Comparison of ENCODE assay signal across 8 cellular contexts in genomic region chr13:29508130-29508873, GRCh38.
DNase-seq lines count a peak whose midpoint lies in the region; ATAC-seq and TF ChIP-seq lines count a peak whose summit lies in the region.

No MANE protein-coding gene starts in this region.

- H3K36me3 ChIP-seq in lower lobe of right lung, result no peaks in the 10 kb centered on the region

- no peaks in the 10 kb centered on the region for H3K9me3 ChIP-seq in lower lobe of right lung

- TF ChIP-seq CTCF in GM13977 (IDR thresholded peaks at IDR 0.05; ENCODE audit: extremely low read depth, insufficient read depth, missing control alignments), result peak; percentile 98
- peak; percentile 98 for TF ChIP-seq CTCF in lower lobe of right lung (IDR thresholded peaks at IDR 0.05)

- H3K27ac ChIP-seq in lower lobe of right lung, result no peak overlapping the region

- in situ Hi-C loops in GM13977 (cut with MboI; ENCODE audit: low pct_unique_long_range_greater_than_20kb, low sequenced_read_pairs, unreplicated experiment), result loop anchor here (10.0 to 25.0 kb wide), 2 partner anchors 196 to 604 kb away; no protein-coding TSS in a partner anchor

- DNase-seq in 8988T, result peak; percentile 92
- peak; percentile 92 for DNase-seq in GM13977 (ENCODE audit: low spot score)
- DNase-seq in NCI-H82 treated with DMSO at 0.1 percent for 48 hours (lab: John Stamatoyannopoulos, UW; ENCODE audit: unreplicated experiment), result peak; percentile 19
- DNase-seq in activated CD4-positive, alpha-beta T cell treated with anti-CD3 and anti-CD28 coated beads, Interleukin-2, amount 50 U/mL, for 4 hours, result peak; percentile 64 to 65
- peak; percentile 61 to 80 for DNase-seq in dermis microvascular lymphatic vessel endothelial cell (ENCODE audit: low read depth in 2 of 2)
- peak; percentile 83 for DNase-seq in lower lobe of right lung
- DNase-seq in stimulated activated CD8-positive, alpha-beta memory T cell treated with anti-CD3 and anti-CD28 coated beads, Interleukin-12 subunit alpha, Interleukin-12 subunit beta, amount 100 ng/mL, for 1 hour (ENCODE audit: low read depth), result peak; percentile 65

- ATAC-seq in HG03135 (IDR thresholded peaks at IDR 0.05; ENCODE audit: unreplicated experiment), result peak; percentile 70
- peak; percentile 83 to 89 for ATAC-seq in lower lobe of right lung

- H3K4me1 ChIP-seq in lower lobe of right lung, result no peaks in the 10 kb centered on the region

- intact Hi-C loops in lower lobe of right lung (cut with DNase I), result no loop called here

- H3K4me3 ChIP-seq in lower lobe of right lung, result no peak overlapping the region

- no peaks in the 10 kb centered on the region for H3K27me3 ChIP-seq in lower lobe of right lung (ENCODE audit: low read depth)

Comparison
In these comparisons a context has a peak if more than half of its experiments do, and no peak if none do; other contexts are left out.
1. DNase-seq: peak in every context shown above with its lines; median percentile 92 in 8988T; 92 in GM13977; 83 in lower lobe of right lung; 70 in dermis microvascular lymphatic vessel endothelial cell; 65 in stimulated activated CD8-positive, alpha-beta memory T cell treated with anti-CD3 and anti-CD28 coated beads, Interleukin-12 subunit alpha, Interleukin-12 subunit beta, amount 100 ng/mL, for 1 hour; 64 in activated CD4-positive, alpha-beta T cell treated with anti-CD3 and anti-CD28 coated beads, Interleukin-2, amount 50 U/mL, for 4 hours; 19 in NCI-H82 treated with DMSO at 0.1 percent for 48 hours.